26 cellular contexts compared by ENCODE assay signal in the genomic region with DNA sequence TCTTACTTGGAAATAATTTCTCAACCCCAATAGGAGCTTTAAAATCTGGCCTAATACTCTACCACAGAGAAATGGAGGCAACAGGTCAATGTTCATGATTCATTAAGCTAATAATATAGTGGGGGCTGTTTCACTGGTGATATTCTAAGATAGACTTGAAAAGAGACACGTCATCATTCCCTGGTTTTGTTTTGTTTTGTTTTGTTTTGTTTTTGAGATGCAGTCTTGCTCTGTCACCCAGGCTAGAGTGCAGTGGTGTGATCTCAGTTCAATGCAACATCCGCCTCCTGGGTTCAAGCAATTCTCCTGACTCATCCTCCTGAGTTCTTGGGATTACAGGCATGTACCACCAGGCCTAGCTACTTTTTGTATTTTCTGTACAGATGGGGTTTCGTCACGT. TPM values are rescaled to one million over a fixed set of nuclear protein-coding genes. Genes with fewer than 3 reads are reported as not detected.
A peak's percentile ranks its signal among the peaks of the same experiment; 100 is the strongest.
DNase-seq lines count a peak whose midpoint lies in the region; ATAC-seq, FAIRE-seq and TF ChIP-seq lines count a peak whose summit lies in the region.
"Had no signal": no experiment of that assay in that cellular context is flagged by ENCODE, and none has a peak within 500 bp of the region (broad histone marks: within the 10 kb centered on the region; RNA-seq: fewer than 3 reads in every experiment).

No MANE protein-coding gene starts in this region.

- H3K36me3 ChIP-seq in GM12878 (ENCODE audit: control insufficient read depth in 2 of 2, insufficient read depth in 2 of 2, low read length in 1 of 2) = no peaks in the 10 kb centered on the region
- H3K36me3 ChIP-seq: left ventricle myocardium inferior, pancreas, Peyer's patch, SJCRH30 had no signal

- WGBS in GM12878 (ENCODE audit: insufficient coverage, insufficient replicate concordance, low lambda C conversion rate, missing lambda C conversion rate) = 57% methylated on average over 4 of the region's 4 CpGs

- H3K27me3 Mint-ChIP-seq in progenitor cell of endocrine pancreas = no peaks in the 10 kb centered on the region
- H3K27me3 Mint-ChIP-seq in T-helper 2 cell treated with Interferon-gamma antibody and Interleukin-4, amounts not matched to agents 5 μg/mL and 100 μg/mL, for 36 hours (ENCODE audit: low read depth) = peaks cover 2% of the 10 kb centered on the region
- H3K27me3 Mint-ChIP-seq: T-cell had no signal

- TF ChIP-seq EP300 in GM12878 (IDR thresholded peaks at IDR 0.05; ENCODE audit: borderline replicate concordance in 1 of 2, control insufficient read depth in 1 of 2, low read depth in 2 of 2, low read length in 2 of 2) = no peak

- intact Hi-C loops in GM12878 (cut with micrococcal nuclease; ENCODE audit: unreplicated experiment) = no loop called here

- TF ChIP-seq POLR2A in GM12878 (IDR thresholded peaks at IDR 0.05; ENCODE audit: low read depth, low read length) = no peak

- no peaks in the 10 kb centered on the region for H3K27me3 ChIP-seq in GM12878 (replicated peaks in 1 of 2; ENCODE audit: control insufficient read depth in 2 of 2, insufficient read depth in 2 of 2, low read length in 1 of 2)
- H3K27me3 ChIP-seq: hepatocyte, pancreas, Peyer's patch had no signal

- DNase-seq in ELR (ENCODE audit: low read depth) (peak; percentile 44), HT1080 (ENCODE audit: low read depth) (peak; percentile 13), GM12878 (ENCODE audit: low read depth, low spot score) (no peak), fibroblast of villous mesenchyme (ENCODE audit: low read depth) (peak; percentile 76), progenitor cell of endocrine pancreas (ENCODE audit: low spot score, unreplicated experiment) (no peak), NAMALWA (ENCODE audit: low spot score) (no peak)
- no peak for DNase-seq in T-helper 2 cell treated with Interferon-gamma antibody and Interleukin-4, amounts not matched to agents 5 μg/mL and 100 μg/mL, for 36 hours (ENCODE audit: low spot score)
- DNase-seq: activated CD4-positive, alpha-beta T cell treated with anti-CD3 and anti-CD28 coated beads for 36 hours; activated naive CD8-positive, alpha-beta T cell treated with anti-CD3 and anti-CD28 coated beads, Interleukin-2, amount 10 ng/mL, durations not matched to agents 7 days and 5 days; foreskin melanocyte; immature natural killer cell; left ventricle myocardium inferior; NCI-H1417 treated with DMSO at 0.1 percent for 48 hours; NCI-H510A; NK-92 treated with Interleukin-12 subunit alpha and Interleukin-12 subunit beta, amount 100 ng/mL, for 24 hours; pancreas; Peyer's patch; SJCRH30; substantia nigra; T-cell had no signal

- RAD21 ChIA-PET in GM12878 (lab: Charles Lee; ENCODE audit: unreplicated experiment) = no interaction called here

- no peak for FAIRE-seq in GM12878 (lab: Jason Lieb, UNC)
- FAIRE-seq: pancreas had no signal

- no peak overlapping the region for H3K4me2 ChIP-seq in GM12878 (ENCODE audit: control insufficient read depth, insufficient read depth)
- H3K4me2 ChIP-seq: hepatocyte had no signal

- peaks cover 8% of the 10 kb centered on the region for H3K4me1 Mint-ChIP-seq in progenitor cell of endocrine pancreas (ENCODE audit: low read depth)
- peaks cover 2% of the 10 kb centered on the region for H3K4me1 Mint-ChIP-seq in T-helper 2 cell treated with Interferon-gamma antibody and Interleukin-4, amounts not matched to agents 5 μg/mL and 100 μg/mL, for 36 hours (ENCODE audit: low read depth)
- H3K4me1 Mint-ChIP-seq: activated CD4-positive, alpha-beta T cell treated with anti-CD3 and anti-CD28 coated beads for 36 hours; immature natural killer cell; T-cell had no signal

- CTCF ChIA-PET in GM12878 (lab: Yijun Ruan, JAX) = no interaction called here

- no peaks in the 10 kb centered on the region for H4K20me1 ChIP-seq in GM12878 (ENCODE audit: control insufficient read depth, insufficient read depth)

- TF ChIP-seq RAD21 in GM12878 (IDR thresholded peaks at IDR 0.05; ENCODE audit: insufficient read depth, low read depth, low read length) = no peak

- BruUV-seq in GM12878 (replicated peaks; lab: Mats Ljungman, UMichigan) = no TSS peak

- SMC1A ChIA-PET in GM12878 (lab: Charles Lee; ENCODE audit: uncharacterized antibody, unreplicated experiment) = no interaction called here

- POLR2A ChIA-PET in GM12878 (lab: Charles Lee) = no interaction called here

- no peak for TF ChIP-seq CTCF in GM12878 (IDR thresholded peaks at IDR 0.05 in 2 of 3, conservative IDR thresholded peaks at IDR 0.05 in 1 of 3; ENCODE audit: control insufficient read depth in 2 of 3, extremely low read depth in 1 of 3, insufficient read depth in 1 of 3, low read depth in 3 of 3, low read length in 3 of 3)
- no peak for TF ChIP-seq CTCF in fibroblast of villous mesenchyme (IDR thresholded peaks at IDR 0.05; ENCODE audit: insufficient read depth, low read depth, low read length)
- TF ChIP-seq CTCF in progenitor cell of endocrine pancreas (IDR thresholded peaks at IDR 0.05; ENCODE audit: unreplicated experiment) = no peak

- no peaks in the 10 kb centered on the region for H3K9me3 ChIP-seq in GM12878 (replicated peaks; ENCODE audit: control insufficient read depth, insufficient read depth, low read length)
- H3K9me3 ChIP-seq: left ventricle myocardium inferior, pancreas, Peyer's patch, SJCRH30 had no signal

- no peak overlapping the region for H3K27ac ChIP-seq in GM12878 (ENCODE audit: control insufficient read depth, insufficient read depth)
- H3K27ac ChIP-seq: C4-2B, hepatocyte, left ventricle myocardium inferior, pancreas, Peyer's patch, SJCRH30 had no signal

- no peak overlapping the region for H3K27ac Mint-ChIP-seq in progenitor cell of endocrine pancreas
- H3K27ac Mint-ChIP-seq in T-helper 2 cell treated with Interferon-gamma antibody and Interleukin-4, amounts not matched to agents 5 μg/mL and 100 μg/mL, for 36 hours = no peak overlapping the region
- H3K27ac Mint-ChIP-seq: activated CD4-positive, alpha-beta T cell treated with anti-CD3 and anti-CD28 coated beads for 36 hours; activated naive CD8-positive, alpha-beta T cell treated with anti-CD3 and anti-CD28 coated beads, Interleukin-2, amount 10 ng/mL, durations not matched to agents 7 days and 5 days; activated T-helper 1 cell treated with anti-CD3 and anti-CD28 coated beads, Interleukin-12 subunit alpha, Interleukin-12 subunit beta, Interleukin-2, Interleukin-4 antibody, amounts not matched to agents 30 ng/mL and 10 ng/mL and 1 ng/mL, durations not matched to agents 14 hours and 24 hours and 36 hours; immature natural killer cell; nephron; T-cell had no signal

- H3K4me1 ChIP-seq in GM12878 (ENCODE audit: control insufficient read depth, insufficient read depth, low read length) = no peaks in the 10 kb centered on the region
- H3K4me1 ChIP-seq: pancreas, Peyer's patch, SJCRH30 had no signal

- no peak for ATAC-seq in GM12878
- no peak for ATAC-seq in HG02759 (IDR thresholded peaks at IDR 0.05; ENCODE audit: unreplicated experiment)
- ATAC-seq: activated CD4-positive, alpha-beta T cell treated with anti-CD3 and anti-CD28 coated beads for 36 hours; sciatic nerve; T-cell had no signal

- no peaks in the 10 kb centered on the region for H3K36me3 Mint-ChIP-seq in progenitor cell of endocrine pancreas (ENCODE audit: insufficient read depth)
- no peaks in the 10 kb centered on the region for H3K36me3 Mint-ChIP-seq in T-helper 2 cell treated with Interferon-gamma antibody and Interleukin-4, amounts not matched to agents 5 μg/mL and 100 μg/mL, for 36 hours (ENCODE audit: low read depth)
- H3K36me3 Mint-ChIP-seq: immature natural killer cell, T-cell had no signal

- H3K4me3 Mint-ChIP-seq in progenitor cell of endocrine pancreas (ENCODE audit: low read depth) = no peak overlapping the region
- H3K4me3 Mint-ChIP-seq in T-helper 2 cell treated with Interferon-gamma antibody and Interleukin-4, amounts not matched to agents 5 μg/mL and 100 μg/mL, for 36 hours = no peak overlapping the region
- H3K4me3 Mint-ChIP-seq: activated CD4-positive, alpha-beta T cell treated with anti-CD3 and anti-CD28 coated beads for 36 hours; activated naive CD8-positive, alpha-beta T cell treated with anti-CD3 and anti-CD28 coated beads, Interleukin-2, amount 10 ng/mL, durations not matched to agents 7 days and 5 days; activated T-helper 1 cell treated with anti-CD3 and anti-CD28 coated beads, Interleukin-12 subunit alpha, Interleukin-12 subunit beta, Interleukin-2, Interleukin-4 antibody, amounts not matched to agents 30 ng/mL and 10 ng/mL and 1 ng/mL, durations not matched to agents 14 hours and 24 hours and 36 hours; immature natural killer cell; nephron; T-cell had no signal

- in situ Hi-C loops in GM12878 (cut with MboI) = no loop called here

- no peaks in the 10 kb centered on the region for H3K9me3 Mint-ChIP-seq in progenitor cell of endocrine pancreas (ENCODE audit: low read depth)
- no peaks in the 10 kb centered on the region for H3K9me3 Mint-ChIP-seq in T-helper 2 cell treated with Interferon-gamma antibody and Interleukin-4, amounts not matched to agents 5 μg/mL and 100 μg/mL, for 36 hours
- H3K9me3 Mint-ChIP-seq: activated T-helper 1 cell treated with anti-CD3 and anti-CD28 coated beads, Interleukin-12 subunit alpha, Interleukin-12 subunit beta, Interleukin-2, Interleukin-4 antibody, amounts not matched to agents 30 ng/mL and 10 ng/mL and 1 ng/mL, durations not matched to agents 14 hours and 24 hours and 36 hours; immature natural killer cell; nephron; T-cell had no signal

- H2AFZ ChIP-seq in GM12878 (ENCODE audit: control insufficient read depth, low read depth, low read length) = peak overlapping the region; percentile 39; the same call in 1 of the 2 replicates
- H2AFZ ChIP-seq: hepatocyte had no signal

- no peak overlapping the region for H3K4me3 ChIP-seq in GM12878
- no peak overlapping the region for H3K4me3 ChIP-seq in fibroblast of villous mesenchyme (ENCODE audit: low read depth, low read length)
- H3K4me3 ChIP-seq: hepatocyte, left ventricle myocardium inferior, pancreas, Peyer's patch, SJCRH30 had no signal

- H3K9ac ChIP-seq in GM12878 (ENCODE audit: control insufficient read depth, insufficient read depth, low read length) = no peak overlapping the region

- H3K79me2 ChIP-seq in GM12878 (ENCODE audit: control insufficient read depth, insufficient read depth, low read length) = no peaks in the 10 kb centered on the region
- H3K79me2 ChIP-seq: hepatocyte had no signal

RNA-seq across cellular contexts. Expression of a gene that starts 37.5 kb away (rescaled TPM):
- 9.4 and 11.4 TPM in 2 replicates for total RNA-seq in HT1080 (2014; rRNA removed; shearing (Covaris generic))
- 9.1 and 13.3 TPM in 2 replicates for polyA plus RNA-seq in HT1080 (2015; cell fraction: cytosol; rRNA removed)
- polyA plus RNA-seq in HT1080 (2015; cell fraction: nucleus; rRNA removed) = 35.9 and 42.9 TPM in 2 replicates
- 108 TPM in 2 replicates for total RNA-seq in GM12878 (2013; cell fraction: nucleolus; rRNA removed)
- 6.9 and 8.6 TPM in 2 replicates for total RNA-seq in GM12878 (2014; rRNA removed)
- 12.7 and 13.2 TPM in 2 replicates for total RNA-seq in GM12878 (2014; rRNA removed; fragmentation: Illumina TruSeq; extraction: Trizol)
- total RNA-seq in GM12878 (2021) = 14.5 and 16.1 TPM in 2 replicates
- polyA plus RNA-seq in GM12878 (2011; ENCODE audit: low read depth) = 2.0 TPM
- polyA plus RNA-seq in GM12878 (2011; rRNA removed) = 19.6 and 24.1 TPM in 2 replicates
- polyA plus RNA-seq in GM12878 (2011; cell fraction: cytosol; rRNA removed) = 11.9 and 12.1 TPM in 2 replicates
- 40.7 and 49.0 TPM in 2 replicates for polyA plus RNA-seq in GM12878 (2011; cell fraction: nucleus; rRNA removed)
- polyA plus RNA-seq in GM12878 (2012) = 3.5 and 7.5 TPM in 2 replicates
- 16.4 and 23.6 TPM in 2 replicates for polyA plus RNA-seq in GM12878 (2014; fragmentation: Illumina TruSeq; extraction: Trizol)
- polyA plus RNA-seq in GM12878 (2014; fragmentation: Nextera tagmentation; extraction: Ambion mirVana) = 1 to 10 TPM; 2.1 TPM
- polyA plus RNA-seq in GM12878 (2014; rRNA removed) = 7.2 and 8.5 TPM in 2 replicates
- polyA plus RNA-seq in GM12878 (2016; fragmentation: Nextera tagmentation; extraction: Ambion mirVana) = 1 to 10 TPM; 2.6 to 4.5 TPM
- polyA minus RNA-seq in GM12878 (2011; rRNA and poly(A)+ RNA removed) = 43.5 and 50.5 TPM in 2 replicates
- 9.8 and 17.9 TPM in 2 replicates for polyA minus RNA-seq in GM12878 (2011; cell fraction: cytosol; rRNA and poly(A)+ RNA removed)
- polyA minus RNA-seq in GM12878 (2011; cell fraction: nucleus; rRNA and poly(A)+ RNA removed) = 28.5 and 42.9 TPM in 2 replicates
- total RNA-seq in fibroblast of villous mesenchyme = 17.1 and 21.2 TPM in 2 replicates
- 68.3 and 77.0 TPM in 2 replicates for total RNA-seq in progenitor cell of endocrine pancreas

Comparison
In these comparisons a context has a peak if more than half of its experiments do, and no peak if none do; other contexts are left out.
1. DNase-seq: peak in ELR (single experiment), HT1080 (single experiment) and fibroblast of villous mesenchyme (single experiment); none in GM12878 (single experiment), progenitor cell of endocrine pancreas (single experiment), NAMALWA (single experiment) and T-helper 2 cell treated with Interferon-gamma antibody and Interleukin-4, amounts not matched to agents 5 μg/mL and 100 μg/mL, for 36 hours (single experiment).